In the genomic region with DNA sequence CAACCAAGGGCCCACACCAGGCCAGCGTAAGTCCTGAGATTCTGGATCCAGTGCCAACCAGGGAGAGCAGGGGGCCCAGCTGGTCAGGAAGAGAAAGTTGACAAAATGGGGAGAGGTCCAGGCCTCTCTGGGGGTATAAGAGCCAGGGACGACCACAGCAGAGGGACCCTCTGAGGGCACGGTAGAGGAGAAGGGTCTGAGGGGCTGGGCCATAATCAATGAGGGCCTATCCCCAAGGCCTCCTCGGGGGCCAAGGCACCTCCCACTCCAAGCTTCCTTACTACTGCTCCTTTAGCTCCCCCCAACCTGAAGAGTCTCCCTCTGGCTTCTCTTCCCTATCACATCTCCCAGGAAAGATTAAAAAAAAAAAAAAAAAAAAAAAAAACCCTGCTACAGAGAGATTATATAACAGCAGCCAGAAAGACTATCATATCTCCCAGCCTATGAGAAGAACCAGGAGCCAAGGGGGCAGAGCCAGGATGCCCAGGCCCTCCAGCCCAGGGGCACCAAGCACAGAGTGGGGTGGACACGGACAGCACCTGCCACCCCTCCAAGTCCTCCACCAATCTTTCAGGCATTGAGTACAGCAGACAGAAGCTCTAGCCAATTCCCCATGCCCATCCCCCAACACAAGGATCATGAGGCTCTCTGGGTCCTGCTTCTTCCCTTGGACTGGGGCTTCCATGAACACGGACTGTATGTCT, we compare ENCODE assay signal across 1 cellular context.
TF ChIP-seq lines count a peak whose summit lies in the region.

No MANE protein-coding gene starts in this region.

TF ChIP-seq in liver, 16 proteins besides CTCF, POLR2A, EP300 and RAD21 (continued from another document):
- TF ChIP-seq, protein P1, sequence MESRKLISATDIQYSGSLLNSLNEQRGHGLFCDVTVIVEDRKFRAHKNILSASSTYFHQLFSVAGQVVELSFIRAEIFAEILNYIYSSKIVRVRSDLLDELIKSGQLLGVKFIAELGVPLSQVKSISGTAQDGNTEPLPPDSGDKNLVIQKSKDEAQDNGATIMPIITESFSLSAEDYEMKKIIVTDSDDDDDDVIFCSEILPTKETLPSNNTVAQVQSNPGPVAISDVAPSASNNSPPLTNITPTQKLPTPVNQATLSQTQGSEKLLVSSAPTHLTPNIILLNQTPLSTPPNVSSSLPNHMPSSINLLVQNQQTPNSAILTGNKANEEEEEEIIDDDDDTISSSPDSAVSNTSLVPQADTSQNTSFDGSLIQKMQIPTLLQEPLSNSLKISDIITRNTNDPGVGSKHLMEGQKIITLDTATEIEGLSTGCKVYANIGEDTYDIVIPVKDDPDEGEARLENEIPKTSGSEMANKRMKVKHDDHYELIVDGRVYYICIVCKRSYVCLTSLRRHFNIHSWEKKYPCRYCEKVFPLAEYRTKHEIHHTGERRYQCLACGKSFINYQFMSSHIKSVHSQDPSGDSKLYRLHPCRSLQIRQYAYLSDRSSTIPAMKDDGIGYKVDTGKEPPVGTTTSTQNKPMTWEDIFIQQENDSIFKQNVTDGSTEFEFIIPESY (IDR thresholded peaks at IDR 0.05) = no peak
- TF ChIP-seq RXRA (IDR thresholded peaks at IDR 0.05) = no peak
- no peak for TF ChIP-seq YY1 (IDR thresholded peaks at IDR 0.05)
- no peak for TF ChIP-seq SP1 (IDR thresholded peaks at IDR 0.05)
- TF ChIP-seq, protein P2, sequence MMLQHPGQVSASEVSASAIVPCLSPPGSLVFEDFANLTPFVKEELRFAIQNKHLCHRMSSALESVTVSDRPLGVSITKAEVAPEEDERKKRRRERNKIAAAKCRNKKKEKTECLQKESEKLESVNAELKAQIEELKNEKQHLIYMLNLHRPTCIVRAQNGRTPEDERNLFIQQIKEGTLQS (IDR thresholded peaks at IDR 0.05) = no peak
- TF ChIP-seq FOXA2 (IDR thresholded peaks at IDR 0.05) = no peak
